Comparison of ENCODE assay signal across 15 cellular contexts in the genomic region with DNA sequence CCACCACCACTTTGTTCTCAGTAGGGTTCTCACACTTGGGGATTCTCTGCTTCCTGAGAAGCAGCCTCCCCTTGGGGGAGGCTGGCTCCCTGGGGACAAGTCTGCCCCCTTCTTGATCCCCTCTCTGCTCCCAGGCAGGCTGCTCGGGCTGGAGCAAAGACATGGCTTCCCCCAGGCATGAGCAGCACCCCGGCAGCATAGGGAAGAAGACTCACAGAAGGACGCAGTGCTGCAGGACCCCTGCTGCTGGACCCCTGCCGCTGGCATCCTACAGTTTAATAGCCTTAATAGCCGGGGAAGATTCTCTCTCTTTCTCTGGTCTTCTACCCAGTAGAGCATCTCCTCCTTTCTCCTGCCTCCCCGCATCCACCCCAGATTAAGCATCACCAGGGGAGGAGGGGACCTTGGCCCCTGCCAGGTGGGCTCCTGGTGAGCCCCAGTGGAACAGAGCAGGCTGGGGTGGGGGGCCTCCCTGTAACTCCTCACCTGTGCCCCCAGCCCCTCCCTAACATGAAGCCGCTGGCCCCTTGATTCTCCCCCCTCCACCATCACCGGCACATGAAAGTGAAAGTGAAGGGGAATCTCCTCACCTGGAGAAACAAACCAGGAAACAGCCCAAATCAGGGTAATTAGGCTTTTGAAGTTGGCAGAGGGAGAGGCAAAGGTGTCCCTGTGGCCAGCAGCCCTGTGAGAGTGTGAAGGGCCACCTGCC. TPM values are rescaled to one million over a fixed set of nuclear protein-coding genes. Genes with fewer than 3 reads are reported as not detected.
DNase-seq lines count a peak whose midpoint lies in the region; ATAC-seq lines count a peak whose summit lies in the region.
"Had no signal": no experiment of that assay in that cellular context is flagged by ENCODE, and none has a peak within 500 bp of the region (broad histone marks: within the 10 kb centered on the region; RNA-seq: fewer than 3 reads in every experiment).

No MANE protein-coding gene starts in this region.

- H3K4me3 ChIP-seq in H7 (ENCODE audit: insufficient read depth, low read depth, low read length), result no peak overlapping the region
- H3K4me3 ChIP-seq: testis had no signal

- no peaks in the 10 kb centered on the region for H3K36me3 ChIP-seq in H7 (replicated peaks; ENCODE audit: control insufficient read depth, insufficient read depth, low read length)

- DNase-seq in activated CD4-positive, alpha-beta T cell treated with anti-CD3 and anti-CD28 coated beads, Interleukin-2, amount 10 ng/mL, durations not matched to agents 24 days and 14 days, result no peak
- no peak for DNase-seq in activated CD4-positive, alpha-beta T cell treated with anti-CD3 and anti-CD28 coated beads for 1 hour
- DNase-seq in H7 (peak; percentile 59), sciatic nerve (ENCODE audit: low spot score) (peak; percentile 39), NCI-H2227 (lab: John Stamatoyannopoulos, UW; ENCODE audit: unreplicated experiment) (no peak), NCI-H510A treated with DMSO at 0.1 percent for 48 hours (lab: John Stamatoyannopoulos, UW) (no peak)
- DNase-seq in activated naive CD8-positive, alpha-beta T cell treated with anti-CD3 and anti-CD28 coated beads, Interleukin-2, amount 50 U/mL, for 24 hours, result no peak
- DNase-seq in effector CD8-positive, alpha-beta T cell (lab: John Stamatoyannopoulos, UW), result no peak
- DNase-seq: EL, NCI-H1092, NCI-H748 treated with DMSO at 0.1 percent for 48 hours, testis had no signal

- peak overlapping the region; percentile 72 for H3K4me3 Mint-ChIP-seq in activated CD4-positive, alpha-beta T cell treated with anti-CD3 and anti-CD28 coated beads, Interleukin-2, amount 10 ng/mL, durations not matched to agents 24 days and 14 days
- peak overlapping the region; percentile 21 for H3K4me3 Mint-ChIP-seq in activated naive CD8-positive, alpha-beta T cell treated with anti-CD3 and anti-CD28 coated beads, Interleukin-2, amount 50 U/mL, for 24 hours

- ATAC-seq in activated naive CD8-positive, alpha-beta T cell treated with anti-CD3 and anti-CD28 coated beads, Interleukin-2, amount 50 U/mL, for 24 hours, result no peak
- no peak for ATAC-seq in sciatic nerve

- peaks cover 8% of the 10 kb centered on the region for H3K4me1 Mint-ChIP-seq in activated CD4-positive, alpha-beta T cell treated with anti-CD3 and anti-CD28 coated beads, Interleukin-2, amount 10 ng/mL, durations not matched to agents 24 days and 14 days
- peaks cover 16% of the 10 kb centered on the region for H3K4me1 Mint-ChIP-seq in activated naive CD8-positive, alpha-beta T cell treated with anti-CD3 and anti-CD28 coated beads, Interleukin-2, amount 50 U/mL, for 24 hours

- H3K9me3 Mint-ChIP-seq in activated CD4-positive, alpha-beta T cell treated with anti-CD3 and anti-CD28 coated beads, Interleukin-2, amount 10 ng/mL, durations not matched to agents 24 days and 14 days, result no peaks in the 10 kb centered on the region
- no peaks in the 10 kb centered on the region for H3K9me3 Mint-ChIP-seq in activated naive CD8-positive, alpha-beta T cell treated with anti-CD3 and anti-CD28 coated beads, Interleukin-2, amount 50 U/mL, for 24 hours

- no peaks in the 10 kb centered on the region for H3K36me3 Mint-ChIP-seq in activated CD4-positive, alpha-beta T cell treated with anti-CD3 and anti-CD28 coated beads, Interleukin-2, amount 10 ng/mL, durations not matched to agents 24 days and 14 days (ENCODE audit: low read depth)
- no peaks in the 10 kb centered on the region for H3K36me3 Mint-ChIP-seq in activated naive CD8-positive, alpha-beta T cell treated with anti-CD3 and anti-CD28 coated beads, Interleukin-2, amount 50 U/mL, for 24 hours (ENCODE audit: low read depth)

- peaks cover 81% of the 10 kb centered on the region for H3K27me3 ChIP-seq in H7 (ENCODE audit: control insufficient read depth, insufficient read depth, low read length)
- H3K27me3 ChIP-seq: testis had no signal

- peaks cover 47% of the 10 kb centered on the region for H3K27me3 Mint-ChIP-seq in activated CD4-positive, alpha-beta T cell treated with anti-CD3 and anti-CD28 coated beads, Interleukin-2, amount 10 ng/mL, durations not matched to agents 24 days and 14 days
- peaks cover 44% of the 10 kb centered on the region for H3K27me3 Mint-ChIP-seq in activated naive CD8-positive, alpha-beta T cell treated with anti-CD3 and anti-CD28 coated beads, Interleukin-2, amount 50 U/mL, for 24 hours

- intact Hi-C loops in activated CD4-positive, alpha-beta T cell treated with anti-CD3 and anti-CD28 coated beads, Interleukin-2, amount 10 ng/mL, durations not matched to agents 24 days and 14 days (cut with micrococcal nuclease), result loop anchor here (5.0 kb wide), 1 partner anchor 1423 kb away; the partner anchor contains the start of gene ACTA1
- intact Hi-C loops in sciatic nerve (cut with DNase I), result no loop called here

- H3K27ac Mint-ChIP-seq in activated CD4-positive, alpha-beta T cell treated with anti-CD3 and anti-CD28 coated beads, Interleukin-2, amount 10 ng/mL, durations not matched to agents 24 days and 14 days, result no peak overlapping the region
- H3K27ac Mint-ChIP-seq in activated naive CD8-positive, alpha-beta T cell treated with anti-CD3 and anti-CD28 coated beads, Interleukin-2, amount 50 U/mL, for 24 hours, result no peak overlapping the region

RNA-seq across cellular contexts. Expression of gene WNT3A, which starts 2.5 kb away (rescaled TPM):
- not detected in 2 replicates for total RNA-seq in activated CD4-positive, alpha-beta T cell treated with anti-CD3 and anti-CD28 coated beads, Interleukin-2, amount 10 ng/mL, durations not matched to agents 24 days and 14 days
- total RNA-seq in H7 (2014; rRNA removed; shearing (Covaris generic)), result 0.31 and 0.33 TPM in 2 replicates
- total RNA-seq in sciatic nerve, result not detected
- total RNA-seq: astrocyte, lung microvascular endothelial cell, pulmonary artery endothelial cell had no signal

Comparison
In these comparisons a context has a peak if more than half of its experiments do, and no peak if none do; other contexts are left out.
1. DNase-seq: peak in H7 (single experiment) and sciatic nerve (single experiment); none in activated CD4-positive, alpha-beta T cell treated with anti-CD3 and anti-CD28 coated beads, Interleukin-2, amount 10 ng/mL, durations not matched to agents 24 days and 14 days (single experiment), activated CD4-positive, alpha-beta T cell treated with anti-CD3 and anti-CD28 coated beads for 1 hour (single experiment), activated naive CD8-positive, alpha-beta T cell treated with anti-CD3 and anti-CD28 coated beads, Interleukin-2, amount 50 U/mL, for 24 hours (single experiment), effector CD8-positive, alpha-beta T cell (single experiment), NCI-H2227 (single experiment) and NCI-H510A treated with DMSO at 0.1 percent for 48 hours (single experiment).